ENCODE assay signal across 25 cellular contexts in genomic region chr4:47155907-47156306, GRCh38.
"Had no signal": no experiment of that assay in that cellular context is flagged by ENCODE, and none has a peak within 500 bp of the region (broad histone marks: within the 10 kb centered on the region; RNA-seq: fewer than 3 reads in every experiment).

No MANE protein-coding gene starts in this region.

- FAIRE-seq: HTR-8/SVneo had no signal

- H3K4me3 ChIP-seq: PC-9, Peyer's patch, SJCRH30 had no signal

- H3K4me2 ChIP-seq: PC-9 had no signal

- DNase-seq: NCI-H1048, NCI-H1105, NCI-H1417, NCI-H146, NCI-H1694 treated with DMSO at 0.1 percent for 48 hours, NCI-H1930, NCI-H2081, NCI-H2107, NCI-H2171, NCI-H226, NCI-H446, NCI-H510A, NCI-H524 treated with DMSO at 0.1 percent for 48 hours, NCI-H69, NCI-H774, OCI-M1, PC-9, Peyer's patch, SHP77 treated with DMSO at 0.1 percent for 48 hours, SJCRH30, T-helper 2 cell had no signal

- H3K27me3 ChIP-seq: Peyer's patch, SJCRH30 had no signal

- H3K27ac ChIP-seq: HL-60, PC-9, Peyer's patch, SJCRH30 had no signal

- ATAC-seq: Right ventricle myocardium inferior, SK-N-SH treated with all-trans-retinoic acid at 6 μM for 48 hours had no signal

- H3K36me3 ChIP-seq: Peyer's patch, SJCRH30 had no signal

- H2AFZ ChIP-seq: PC-9 had no signal

- H3K9me3 ChIP-seq: Peyer's patch, SJCRH30 had no signal

- H3K4me1 ChIP-seq: Peyer's patch, SJCRH30 had no signal
